ENCODE assay signal across 8 cellular contexts in genomic region chr2:224039080-224039769, GRCh38. TPM values are rescaled to one million over a fixed set of nuclear protein-coding genes. Genes with fewer than 3 reads are reported as not detected.
DNase-seq lines count a peak whose midpoint lies in the region; ATAC-seq, FAIRE-seq and TF ChIP-seq lines count a peak whose summit lies in the region.

TSS of gene SERPINE2 (minus strand) at chr2:224039286. CDS start at chr2:224001900, 37,386 bp downstream.

- no peak within 1 kb of the TSS for H3K27ac Mint-ChIP-seq in neural crest cell (ENCODE audit: unreplicated experiment)

- intact Hi-C loops in PC-9 (cut with micrococcal nuclease; ENCODE audit: unreplicated experiment): loop anchor here (1.0 to 2.0 kb wide), 6 partner anchors 48 to 318 kb away; no protein-coding TSS in a partner anchor

- BruUV-seq in PC-9 (replicated peaks; lab: Mats Ljungman, UMichigan): no TSS peak

- peaks cover 18% of the 10 kb centered on the region for H3F3A ChIP-seq in PC-9 (ENCODE audit: insufficient read depth, low read depth)

- H3K9me3 Mint-ChIP-seq in neural crest cell: no peaks in the 10 kb centered on the region

- H3K27me3 ChIP-seq in PC-9 (ENCODE audit: insufficient read depth, low read depth): no peaks in the 10 kb centered on the region

- peaks cover 20% of the 10 kb centered on the region for H3K4me1 ChIP-seq in PC-9 (replicated peaks; ENCODE audit: insufficient read depth)

- no peaks in the 10 kb centered on the region for H3K36me3 ChIP-seq in PC-9 (ENCODE audit: low read depth)

- no peak for FAIRE-seq in frontal cortex (lab: Jason Lieb, UNC)

- peaks cover 34% of the 10 kb centered on the region for H3K79me2 ChIP-seq in PC-9 (ENCODE audit: low read depth)

- H3K9me3 ChIP-seq in PC-9 (ENCODE audit: insufficient read depth, low read depth): no peaks in the 10 kb centered on the region

- peak; percentile 57 for TF ChIP-seq CTCF in AG10803 (conservative IDR thresholded peaks at IDR 0.05; ENCODE audit: low read length)
- peak; percentile 77 for TF ChIP-seq CTCF in PC-9 (conservative IDR thresholded peaks at IDR 0.05)
- TF ChIP-seq CTCF in neural crest cell (conservative IDR thresholded peaks at IDR 0.05): peak; percentile 26

- H3K9me2 ChIP-seq in PC-9 (ENCODE audit: insufficient read depth): no peaks in the 10 kb centered on the region

- no peaks in the 10 kb centered on the region for H3K36me3 Mint-ChIP-seq in neural crest cell (ENCODE audit: low read depth)

- H3K27ac ChIP-seq in PC-9: no peak within 1 kb of the TSS
- H3K27ac ChIP-seq in temporal lobe (ENCODE audit: low read depth, low read length): peak within 1 kb of the TSS; percentile 59

- H4K20me1 ChIP-seq in PC-9 (ENCODE audit: insufficient read depth): peaks cover 17% of the 10 kb centered on the region

- H3K4me2 ChIP-seq in PC-9: peak within 1 kb of the TSS; percentile 77

- ATAC-seq in GM19035 (IDR thresholded peaks at IDR 0.05; ENCODE audit: unreplicated experiment) (peak; percentile 55), HG03432 (IDR thresholded peaks at IDR 0.05; ENCODE audit: unreplicated experiment) (peak; percentile 62)

- H3K4me3 ChIP-seq in AG10803 (ENCODE audit: low read length) (peak within 1 kb of the TSS; percentile 88), PC-9 (peak within 1 kb of the TSS; percentile 57)

- H3K27me3 Mint-ChIP-seq in neural crest cell (ENCODE audit: low read depth): peaks cover 69% of the 10 kb centered on the region

- CTCF ChIA-PET in PC-9 (lab: Charles Lee): interaction anchor here (0.6 to 2.5 kb wide), 3 partner anchors 227 to 245 kb away, joined by 3 to 9 read pairs (median 5); no protein-coding TSS in a partner anchor

- POLR2A ChIA-PET in PC-9 (lab: Charles Lee; ENCODE audit: unreplicated experiment): interaction anchor here (0.5 to 1.0 kb wide), 5 partner anchors 23 to 1330 kb away, joined by 3 to 8 read pairs (median 3); no protein-coding TSS in a partner anchor

- peaks cover 22% of the 10 kb centered on the region for H3K4me1 Mint-ChIP-seq in neural crest cell

- H3K4me3 Mint-ChIP-seq in neural crest cell: peak within 1 kb of the TSS; percentile 92

- H2AFZ ChIP-seq in PC-9: peak within 1 kb of the TSS; percentile 87

- DNase-seq in AG10803 (ENCODE audit: low read depth) (peak; percentile 79), PC-9 (peak; percentile 67 to 91), frontal cortex (ENCODE audit: low spot score in 2 of 2) (peak; percentile 80 to 85), neural crest cell (ENCODE audit: low read depth, low spot score) (peak; percentile 61)
- peak; percentile 17 for DNase-seq in activated gamma-delta T cell treated with anti-CD3 and anti-CD28 coated beads, Interleukin-2, amount 50 U/mL, for 16 hours (ENCODE audit: low read depth)

RNA-seq across cellular contexts. Expression of gene SERPINE2, which starts in this region (rescaled TPM):
- total RNA-seq in PC-9 (2021) (110 and 155 TPM in 2 replicates), frontal cortex (36.3 TPM), neural crest cell (34.0 and 36.0 TPM in 2 replicates), temporal lobe (41.1 TPM)

Comparison
In these comparisons a context has a peak if more than half of its experiments do, and no peak if none do; other contexts are left out.
1. DNase-seq: peak in every context shown above with its lines; median percentile 82 in frontal cortex; 79 in AG10803; 79 in PC-9; 61 in neural crest cell; 17 in activated gamma-delta T cell treated with anti-CD3 and anti-CD28 coated beads, Interleukin-2, amount 50 U/mL, for 16 hours.
2. CTCF ChIP-seq: peak in every context shown above with its lines; median percentile 77 in PC-9; 57 in AG10803; 26 in neural crest cell.